Comparison of ENCODE assay signal across 16 cellular contexts in the genomic region with DNA sequence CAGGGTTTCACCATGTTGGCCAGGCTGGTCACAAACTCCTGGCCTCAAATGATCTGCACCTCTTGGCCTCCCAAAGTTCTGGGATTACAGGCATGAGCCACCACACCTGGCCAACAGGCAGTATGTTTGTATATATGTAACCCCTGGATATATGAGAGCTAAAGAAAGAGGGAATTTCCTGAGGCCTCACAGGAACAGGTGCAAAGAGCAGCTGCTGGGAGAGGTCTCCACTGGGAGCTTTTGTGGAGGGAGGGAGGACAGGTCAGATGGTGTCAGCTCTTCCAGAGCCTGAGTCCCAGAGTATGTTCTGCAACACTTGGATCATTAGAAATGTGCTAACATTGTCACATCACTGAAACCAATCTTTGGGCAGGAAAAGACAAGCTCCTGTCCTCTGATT.
"Had no signal": no experiment of that assay in that cellular context is flagged by ENCODE, and none has a peak within 500 bp of the region (broad histone marks: within the 10 kb centered on the region; RNA-seq: fewer than 3 reads in every experiment).

No MANE protein-coding gene starts in this region.

- H3K4me3 Mint-ChIP-seq: activated CD4-positive, alpha-beta T cell treated with anti-CD3 and anti-CD28 coated beads, Interleukin-2, amount 10 ng/mL, durations not matched to agents 24 days and 14 days; activated CD8-positive, alpha-beta T cell treated with anti-CD3 and anti-CD28 coated beads, Interleukin-2, amount 10 ng/mL, durations not matched to agents 7 days and 5 days; activated T-cell treated with anti-CD3 and anti-CD28 coated beads, Interleukin-2, amount 50 U/mL, for 72 hours; nephron; stimulated activated naive CD8-positive, alpha-beta T cell treated with anti-CD3 and anti-CD28 coated beads, Interleukin-15, Interleukin-2, amounts not matched to agents 100 ng/mL and 50 ng/mL, for 24 hours had no signal

- DNase-seq: activated CD4-positive, alpha-beta T cell treated with anti-CD3 and anti-CD28 coated beads, Interleukin-2, amount 10 ng/mL, durations not matched to agents 24 days and 14 days; activated CD4-positive, CD25-positive, alpha-beta regulatory T cell; activated CD8-positive, alpha-beta memory T cell treated with anti-CD3 and anti-CD28 coated beads, Interleukin-2, amount 50 U/mL, for 4 hours; activated CD8-positive, alpha-beta T cell treated with anti-CD3 and anti-CD28 coated beads, Interleukin-2, amount 10 ng/mL, durations not matched to agents 7 days and 5 days; activated gamma-delta T cell; activated T-cell treated with anti-CD3 and anti-CD28 coated beads, Interleukin-2, amount 50 U/mL, for 72 hours; amniotic stem cell; central memory CD4-positive, alpha-beta T cell; colonic mucosa; hippocampal formation; left lung; occipital lobe; trophoblast cell had no signal

- H3K36me3 Mint-ChIP-seq: activated naive CD4-positive, alpha-beta T cell treated with anti-CD3 and anti-CD28 coated beads, Interleukin-2, amount 50 U/mL, for 72 hours had no signal

- H3K27ac Mint-ChIP-seq: activated CD4-positive, alpha-beta T cell treated with anti-CD3 and anti-CD28 coated beads, Interleukin-2, amount 10 ng/mL, durations not matched to agents 24 days and 14 days; activated CD8-positive, alpha-beta T cell treated with anti-CD3 and anti-CD28 coated beads, Interleukin-2, amount 10 ng/mL, durations not matched to agents 7 days and 5 days; activated T-cell treated with anti-CD3 and anti-CD28 coated beads, Interleukin-2, amount 50 U/mL, for 72 hours; nephron; stimulated activated naive CD8-positive, alpha-beta T cell treated with anti-CD3 and anti-CD28 coated beads, Interleukin-15, Interleukin-2, amounts not matched to agents 100 ng/mL and 50 ng/mL, for 24 hours had no signal

- H3K27me3 Mint-ChIP-seq: stimulated activated naive CD8-positive, alpha-beta T cell treated with anti-CD3 and anti-CD28 coated beads, Interleukin-15, Interleukin-2, amounts not matched to agents 100 ng/mL and 50 ng/mL, for 24 hours had no signal

- H3K9me3 Mint-ChIP-seq: activated CD4-positive, alpha-beta T cell treated with anti-CD3 and anti-CD28 coated beads, Interleukin-2, amount 10 ng/mL, durations not matched to agents 24 days and 14 days; activated naive CD4-positive, alpha-beta T cell treated with anti-CD3 and anti-CD28 coated beads, Interleukin-2, amount 50 U/mL, for 72 hours; activated T-cell treated with anti-CD3 and anti-CD28 coated beads, Interleukin-2, amount 50 U/mL, for 72 hours; nephron; stimulated activated naive CD8-positive, alpha-beta T cell treated with anti-CD3 and anti-CD28 coated beads, Interleukin-15, Interleukin-2, amounts not matched to agents 100 ng/mL and 50 ng/mL, for 24 hours had no signal
